ENCODE assay signal across 8 cellular contexts in genomic region chr1:218344814-218345672, GRCh38. TPM values are rescaled to one million over a fixed set of nuclear protein-coding genes. Genes with fewer than 3 reads are reported as not detected.
DNase-seq lines count a peak whose midpoint lies in the region; ATAC-seq, FAIRE-seq and TF ChIP-seq lines count a peak whose summit lies in the region.

Gene TGFB2, plus strand, starts transcription at chr1:218345336. Its CDS starts 1,366 bp downstream, at chr1:218346702.

- TF ChIP-seq POLR2A in GM12892 (IDR thresholded peaks at IDR 0.05; ENCODE audit: low read depth, low read length), result no peak

- H3K4me3 ChIP-seq in neutrophil (ENCODE audit: low read depth in 1 of 2, low read length in 1 of 2), result peak within 1 kb of the TSS; percentile 31 to 48

- H3K27me3 ChIP-seq in neutrophil, result peaks cover 79% of the 10 kb centered on the region

- ATAC-seq in HG02642 (IDR thresholded peaks at IDR 0.05; ENCODE audit: poor library complexity, unreplicated experiment), result peak; percentile 56

- no peak for TF ChIP-seq CTCF in glutamatergic neuron (IDR thresholded peaks at IDR 0.05; ENCODE audit: partially characterized antibody, unreplicated experiment)
- TF ChIP-seq CTCF in neutrophil (IDR thresholded peaks at IDR 0.05), result no peak

- H3K4me1 Mint-ChIP-seq in glutamatergic neuron (ENCODE audit: low read depth, unreplicated experiment), result peaks cover 10% of the 10 kb centered on the region

- peaks cover 6% of the 10 kb centered on the region for H3K27me3 Mint-ChIP-seq in glutamatergic neuron (ENCODE audit: unreplicated experiment)

- no peak for FAIRE-seq in GM12892 (lab: Jason Lieb, UNC)

- H3K4me3 Mint-ChIP-seq in glutamatergic neuron (ENCODE audit: unreplicated experiment), result peak within 1 kb of the TSS; percentile 84

- no peaks in the 10 kb centered on the region for H3K36me3 Mint-ChIP-seq in glutamatergic neuron (ENCODE audit: unreplicated experiment)

- H3K4me1 ChIP-seq in neutrophil (ENCODE audit: control insufficient read depth in 1 of 2, insufficient read depth in 1 of 2, low read depth in 1 of 2, low read length in 1 of 2), result peaks cover 23% of the 10 kb centered on the region in 2 experiments

- no peaks in the 10 kb centered on the region for H3K9me3 ChIP-seq in neutrophil

- H3K27ac Mint-ChIP-seq in glutamatergic neuron (ENCODE audit: unreplicated experiment), result peak within 1 kb of the TSS; percentile 76

- no peaks in the 10 kb centered on the region for H3K36me3 ChIP-seq in neutrophil

- no peak within 1 kb of the TSS for H3K27ac ChIP-seq in neutrophil

- peak; percentile 12 for DNase-seq in stimulated activated CD4-positive, alpha-beta T cell treated with anti-CD3 and anti-CD28 coated beads, Interleukin-4, amount 100 ng/mL, for 1 hour
- DNase-seq in stimulated activated CD4-positive, alpha-beta T cell treated with anti-CD3 and anti-CD28 coated beads, Interleukin-4, amount 100 ng/mL, for 24 hours, result no peak
- DNase-seq in NCI-H146 (lab: John Stamatoyannopoulos, UW) (peak; percentile 61), glutamatergic neuron (no peak), GM12892 (ENCODE audit: insufficient read length) (no peak)
- DNase-seq in activated naive CD4-positive, alpha-beta T cell treated with anti-CD3 and anti-CD28 coated beads, Interleukin-2, amount 50 U/mL, for 16 hours, result peak; percentile 26

- peaks cover 7% of the 10 kb centered on the region for H3K9me3 Mint-ChIP-seq in glutamatergic neuron (ENCODE audit: unreplicated experiment)

RNA-seq across cellular contexts. Expression of gene TGFB2, which starts in this region (rescaled TPM):
- 2.0 TPM for total RNA-seq in glutamatergic neuron (ENCODE audit: unreplicated experiment)
- polyA plus RNA-seq in GM12892 (2012; ENCODE audit: missing spikeins), result not detected

Comparison
In these comparisons a context has a peak if more than half of its experiments do, and no peak if none do; other contexts are left out.
1. DNase-seq: peak in stimulated activated CD4-positive, alpha-beta T cell treated with anti-CD3 and anti-CD28 coated beads, Interleukin-4, amount 100 ng/mL, for 1 hour (single experiment), NCI-H146 (single experiment) and activated naive CD4-positive, alpha-beta T cell treated with anti-CD3 and anti-CD28 coated beads, Interleukin-2, amount 50 U/mL, for 16 hours (single experiment); none in stimulated activated CD4-positive, alpha-beta T cell treated with anti-CD3 and anti-CD28 coated beads, Interleukin-4, amount 100 ng/mL, for 24 hours (single experiment), glutamatergic neuron (single experiment) and GM12892 (single experiment).